In genomic region chr5:152649609-152650008, GRCh38 we compare ENCODE assay signal across 12 cellular contexts.
DNase-seq lines count a peak whose midpoint lies in the region; ATAC-seq and TF ChIP-seq lines count a peak whose summit lies in the region.
"Had no signal": no experiment of that assay in that cellular context is flagged by ENCODE, and none has a peak within 500 bp of the region (broad histone marks: within the 10 kb centered on the region; RNA-seq: fewer than 3 reads in every experiment).

No MANE protein-coding gene starts in this region.

- peak overlapping the region; percentile 30 to 34 for H3K27ac ChIP-seq in coronary artery
- H3K27ac ChIP-seq: BLaER1 treated with 17β-estradiol and CSF1 and Interleukin-3, amounts not matched to agents 10 nM and 100 nM; HL-60 had no signal

- no peak for TF ChIP-seq CTCF in coronary artery (IDR thresholded peaks at IDR 0.05)
- TF ChIP-seq CTCF in retinal pigment epithelial cell (conservative IDR thresholded peaks at IDR 0.05; ENCODE audit: low read depth, low read length): no peak

- ATAC-seq in GM19023 (IDR thresholded peaks at IDR 0.05; ENCODE audit: unreplicated experiment): no peak
- ATAC-seq in GM18870 (IDR thresholded peaks at IDR 0.05; ENCODE audit: unreplicated experiment): no peak
- ATAC-seq: GM23338 had no signal

- DNase-seq in NCI-H446 treated with DMSO at 0.1 percent for 48 hours (lab: John Stamatoyannopoulos, UW) (peak; percentile 34), coronary artery (ENCODE audit: low spot score) (no peak), retinal pigment epithelial cell (ENCODE audit: low read depth) (peak; percentile 83), pons (ENCODE audit: low spot score) (no peak)
- DNase-seq: Caco-2; CD8-positive, alpha-beta memory T cell; HCEC 1CT had no signal

- no peak overlapping the region for H3K4me3 ChIP-seq in coronary artery
- H3K4me3 ChIP-seq in retinal pigment epithelial cell (ENCODE audit: low read length): no peak overlapping the region
- H3K4me3 ChIP-seq: BLaER1 treated with 17β-estradiol and CSF1 and Interleukin-3, amounts not matched to agents 10 nM and 100 nM; GM23338 had no signal

Comparison
In these comparisons a context has a peak if more than half of its experiments do, and no peak if none do; other contexts are left out.
1. DNase-seq: peak in NCI-H446 treated with DMSO at 0.1 percent for 48 hours (single experiment) and retinal pigment epithelial cell (single experiment); none in coronary artery (single experiment) and pons (single experiment).